ENCODE assay signal across 8 cellular contexts in the genomic region with DNA sequence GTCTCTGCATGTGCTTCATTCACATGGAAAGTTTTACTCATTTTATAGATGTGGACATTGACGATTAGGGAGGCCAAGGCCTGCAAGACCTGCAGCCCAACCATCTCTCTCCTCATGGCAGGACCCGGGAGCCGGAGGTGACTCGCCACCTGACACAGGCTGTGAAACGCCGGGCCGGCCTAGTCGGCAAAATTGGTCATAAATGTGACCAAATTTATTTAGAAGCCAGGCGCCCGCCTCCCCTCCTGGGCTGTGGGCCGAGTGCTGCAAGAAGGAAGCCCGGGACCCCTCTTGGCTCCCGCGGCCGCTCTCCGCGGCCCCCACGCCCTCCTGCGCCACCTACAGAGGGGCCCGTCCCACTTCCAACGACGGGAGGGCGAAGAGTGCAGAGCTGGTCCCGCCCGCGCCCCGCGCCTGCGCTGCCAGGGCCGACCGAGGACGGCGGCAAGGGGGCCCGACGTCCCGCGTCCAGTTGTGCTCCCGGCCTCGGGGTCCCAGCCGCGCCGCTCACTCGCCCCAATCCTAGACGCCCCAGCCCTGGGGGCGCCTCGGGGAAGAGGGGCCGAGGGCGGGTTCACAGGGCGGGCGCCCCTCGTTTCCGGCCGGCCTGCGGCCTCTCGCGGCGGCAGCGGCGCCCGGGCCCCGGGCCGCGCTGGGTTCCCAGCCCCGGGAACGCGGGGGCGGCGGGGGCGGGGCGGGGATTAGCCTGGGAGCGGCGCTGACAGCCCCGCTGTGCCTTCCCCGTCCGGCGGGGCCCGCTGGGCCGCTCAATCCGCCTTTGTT. TPM values are rescaled to one million over a fixed set of nuclear protein-coding genes. Genes with fewer than 3 reads are reported as not detected.
A peak's percentile ranks its signal among the peaks of the same experiment; 100 is the strongest.
DNase-seq lines count a peak whose midpoint lies in the region; ATAC-seq and TF ChIP-seq lines count a peak whose summit lies in the region.

No MANE protein-coding gene starts in this region.

- H3K27me3 Mint-ChIP-seq in activated T-cell treated with anti-CD3 and anti-CD28 coated beads, Interleukin-2, amount 50 U/mL, for 24 hours, result peaks cover 59% of the 10 kb centered on the region

- ATAC-seq in activated CD4-positive, CD25-positive, alpha-beta regulatory T cell treated with anti-CD3 and anti-CD28 coated beads, Interleukin-2, amount 50 U/mL, for 24 hours, result peak; percentile 61 to 64
- peak; percentile 69 for ATAC-seq in Right ventricle myocardium superior (ENCODE audit: poor library complexity)
- ATAC-seq in psoas muscle, result peak; percentile 39 to 64 (median 48)
- no peak for ATAC-seq in GM21367 (IDR thresholded peaks at IDR 0.05; ENCODE audit: unreplicated experiment)
- ATAC-seq in GM19463 (IDR thresholded peaks at IDR 0.05; ENCODE audit: unreplicated experiment), result no peak

- H3K4me1 ChIP-seq in Loucy (ENCODE audit: insufficient read depth, low read length, poor library complexity, severe bottlenecking) (peaks cover 22% of the 10 kb centered on the region), psoas muscle (peaks cover 6% of the 10 kb centered on the region)

- H3K9me3 Mint-ChIP-seq in activated T-cell treated with anti-CD3 and anti-CD28 coated beads, Interleukin-2, amount 50 U/mL, for 24 hours, result no peaks in the 10 kb centered on the region

- H2AFZ ChIP-seq in Loucy (ENCODE audit: low read length), result no peak overlapping the region

- TF ChIP-seq CTCF in Loucy (conservative IDR thresholded peaks at IDR 0.05; ENCODE audit: low read length) (no peak), psoas muscle (IDR thresholded peaks at IDR 0.05) (no peak)

- no peaks in the 10 kb centered on the region for H4K20me1 ChIP-seq in Loucy (ENCODE audit: insufficient read depth, low read length, poor library complexity, severe bottlenecking)

- DNase-seq in activated CD4-positive, CD25-positive, alpha-beta regulatory T cell treated with anti-CD3 and anti-CD28 coated beads, Interleukin-2, amount 50 U/mL, for 72 hours, result no peak
- DNase-seq in activated T-cell treated with anti-CD3 and anti-CD28 coated beads, Interleukin-2, amount 50 U/mL, for 24 hours, result peak; percentile 63
- DNase-seq in Right ventricle myocardium superior (no peak), psoas muscle (peak in 1 of 2 donors; percentile 33)

- no peaks in the 10 kb centered on the region for H3K36me3 Mint-ChIP-seq in activated T-cell treated with anti-CD3 and anti-CD28 coated beads, Interleukin-2, amount 50 U/mL, for 24 hours (ENCODE audit: low read depth)

- H3K27ac Mint-ChIP-seq in activated T-cell treated with anti-CD3 and anti-CD28 coated beads, Interleukin-2, amount 50 U/mL, for 24 hours, result no peak overlapping the region

- WGBS in psoas muscle, 3 donors, result 5 to 13% (median 6%) methylated on average over 28 to 79 of the region's 79 CpGs

- peak overlapping the region; percentile 59 for H3K4me3 Mint-ChIP-seq in activated T-cell treated with anti-CD3 and anti-CD28 coated beads, Interleukin-2, amount 50 U/mL, for 24 hours

- peak overlapping the region; percentile 44 for H3K9ac ChIP-seq in Loucy (ENCODE audit: low read depth, low read length, poor library complexity, severe bottlenecking)

- peak overlapping the region; percentile 52 for H3K4me2 ChIP-seq in Loucy (ENCODE audit: low read depth, low read length, poor library complexity, severe bottlenecking)

- H3K9me3 ChIP-seq in Loucy (ENCODE audit: insufficient read depth, low read depth, low read length) (no peaks in the 10 kb centered on the region), psoas muscle (no peaks in the 10 kb centered on the region)

- H3K4me3 ChIP-seq in Loucy (ENCODE audit: low read length, poor library complexity, severe bottlenecking), result peak overlapping the region; percentile 67
- H3K4me3 ChIP-seq in psoas muscle, result peak overlapping the region; percentile 61

- no peak overlapping the region for H3K27ac ChIP-seq in psoas muscle

- H3K27me3 ChIP-seq in Loucy (ENCODE audit: insufficient read depth, low read length, poor library complexity, severe bottlenecking), result no peaks in the 10 kb centered on the region
- H3K27me3 ChIP-seq in psoas muscle (ENCODE audit: insufficient read depth in 3 of 3, low read length in 2 of 3), result peaks cover 0 to 51% (median 16%) of the 10 kb centered on the region in 3 donors

- peaks cover 19% of the 10 kb centered on the region for H3K4me1 Mint-ChIP-seq in activated T-cell treated with anti-CD3 and anti-CD28 coated beads, Interleukin-2, amount 50 U/mL, for 24 hours (ENCODE audit: low read depth)

- H3K79me2 ChIP-seq in Loucy (ENCODE audit: insufficient read depth, low read length), result no peaks in the 10 kb centered on the region

- no peaks in the 10 kb centered on the region for H3F3A ChIP-seq in Loucy (ENCODE audit: low read depth)

- H3K36me3 ChIP-seq in Loucy (ENCODE audit: insufficient read depth, low read length) (no peaks in the 10 kb centered on the region), psoas muscle (ENCODE audit: insufficient read depth in 1 of 2, low read depth in 1 of 2) (no peaks in the 10 kb centered on the region)

- H3K9me2 ChIP-seq in Loucy (replicated peaks; ENCODE audit: low read depth, low read length), result no peaks in the 10 kb centered on the region

- intact Hi-C loops in Right ventricle myocardium superior (cut with DNase I) (no loop called here), psoas muscle (cut with DNase I) (loop anchor here in 1 of 2 donors (5.0 kb wide), 1 partner anchor 49 kb away; no protein-coding TSS in a partner anchor)

RNA-seq across cellular contexts. Expression of a gene that starts 47.5 kb away (rescaled TPM):
- total RNA-seq in Right ventricle myocardium superior (0.91 TPM), psoas muscle (under 1 TPM in 3 of 4 donors, not detected in 1; 0.08 to 0.36 (median 0.17) TPM)
- polyA plus RNA-seq in psoas muscle, result under 1 TPM in 2 of 3 donors, not detected in 1; 0.06 to 0.10 TPM

Comparison
In these comparisons a context has a peak if more than half of its experiments do, and no peak if none do; other contexts are left out.
1. ATAC-seq: peak in activated CD4-positive, CD25-positive, alpha-beta regulatory T cell treated with anti-CD3 and anti-CD28 coated beads, Interleukin-2, amount 50 U/mL, for 24 hours (2 of 2), Right ventricle myocardium superior (single experiment) and psoas muscle (4 of 4); none in GM21367 (single experiment) and GM19463 (single experiment).